Comparison of ENCODE assay signal across 9 cellular contexts in the genomic region with DNA sequence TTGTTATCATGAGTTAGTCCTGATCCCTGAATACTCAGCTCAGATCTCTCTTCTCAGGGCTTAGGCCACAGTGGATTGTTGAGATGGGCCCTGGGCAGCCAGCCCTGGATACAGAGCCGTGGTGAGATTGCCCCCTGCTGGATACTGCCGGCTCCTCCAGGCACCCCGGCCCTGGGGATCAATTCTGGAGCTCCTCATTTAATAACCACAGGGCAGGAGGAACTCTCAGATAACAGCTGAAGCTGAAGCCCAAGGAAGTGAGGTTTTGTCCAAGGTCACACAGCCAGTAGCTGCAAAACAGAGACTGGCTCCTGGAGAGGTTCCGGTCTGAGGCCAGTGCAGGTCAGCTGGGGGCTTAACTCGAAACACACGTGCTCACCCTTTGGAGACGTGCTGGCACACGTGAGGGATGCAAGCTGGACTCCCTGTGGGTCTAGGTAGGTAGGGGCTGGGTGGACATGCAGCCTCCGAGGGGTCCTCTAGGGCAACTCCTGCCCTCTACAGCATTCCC. TPM values are rescaled to one million over a fixed set of nuclear protein-coding genes. Genes with fewer than 3 reads are reported as not detected.
DNase-seq lines count a peak whose midpoint lies in the region; ATAC-seq, FAIRE-seq and TF ChIP-seq lines count a peak whose summit lies in the region.
"Had no signal": no experiment of that assay in that cellular context is flagged by ENCODE, and none has a peak within 500 bp of the region (broad histone marks: within the 10 kb centered on the region; RNA-seq: fewer than 3 reads in every experiment).

No MANE protein-coding gene starts in this region.

- no peak overlapping the region for H3K4me2 ChIP-seq in OCI-LY1 (ENCODE audit: low read length)

- intact Hi-C loops in Right ventricle myocardium inferior (cut with DNase I) = no loop called here
- intact Hi-C loops in cardiac septum (cut with DNase I) = loop anchor here (5.0 kb wide), 1 partner anchor 141 kb away; the partner anchor contains the start of gene KCNJ11
- intact Hi-C loops in ovary (cut with DNase I) = no loop called here

- ATAC-seq in Right ventricle myocardium inferior (peak; percentile 76), HG03442 (IDR thresholded peaks at IDR 0.05; ENCODE audit: unreplicated experiment) (peak; percentile 55)
- ATAC-seq in activated T-cell treated with anti-CD3 and anti-CD28 coated beads, Interleukin-2, amount 50 U/mL, for 72 hours (replicated peaks in 1 of 2) = peak; percentile 65 to 72

- TF ChIP-seq CTCF in OCI-LY1 (IDR thresholded peaks at IDR 0.05; ENCODE audit: low read length) = peak; percentile 89
- TF ChIP-seq CTCF in ovary (IDR thresholded peaks at IDR 0.05) = no peak

- H3K4me1 ChIP-seq in OCI-LY1 (ENCODE audit: insufficient read depth, low read length, severe bottlenecking) (no peaks in the 10 kb centered on the region), ovary (ENCODE audit: insufficient read depth) (no peaks in the 10 kb centered on the region)

- no peak for TF ChIP-seq POLR2A in ovary (IDR thresholded peaks at IDR 0.05)

- H3K36me3 Mint-ChIP-seq in activated T-cell treated with anti-CD3 and anti-CD28 coated beads, Interleukin-2, amount 50 U/mL, for 72 hours (ENCODE audit: insufficient read depth in 2 of 2) = no peaks in the 10 kb centered on the region

- H3K79me2 ChIP-seq in OCI-LY1 (ENCODE audit: insufficient read depth, low read length) = no peaks in the 10 kb centered on the region

- H3K27ac Mint-ChIP-seq in activated T-cell treated with anti-CD3 and anti-CD28 coated beads, Interleukin-2, amount 50 U/mL, for 72 hours = no peak overlapping the region

- no peak for DNase-seq in Right ventricle myocardium inferior (ENCODE audit: missing footprints)
- no peak for DNase-seq in cardiac septum (ENCODE audit: low spot score)
- peak; percentile 51 for DNase-seq in activated T-cell treated with anti-CD3 and anti-CD28 coated beads, Interleukin-2, amount 50 U/mL, for 72 hours
- DNase-seq in frontal cortex (ENCODE audit: low spot score in 2 of 2) = peak; percentile 61 to 75
- DNase-seq in ovary = peak in 3 of 5 donors; percentile 44 to 63 (median 53)
- no peak for DNase-seq in cerebellar nuclear complex (lab: John Stamatoyannopoulos, UW)

- H3K9ac ChIP-seq in OCI-LY1 (ENCODE audit: low read length) = no peak overlapping the region

- no peaks in the 10 kb centered on the region for H3F3A ChIP-seq in OCI-LY1 (ENCODE audit: insufficient read depth, low read length)

- H3K9me3 Mint-ChIP-seq in activated T-cell treated with anti-CD3 and anti-CD28 coated beads, Interleukin-2, amount 50 U/mL, for 72 hours = no peaks in the 10 kb centered on the region

- H3K27me3 ChIP-seq in OCI-LY1 (ENCODE audit: insufficient read depth, low read length) (peaks cover 8% of the 10 kb centered on the region), ovary (no peaks in the 10 kb centered on the region)

- H3K9me3 ChIP-seq in OCI-LY1 (ENCODE audit: low read length) (no peaks in the 10 kb centered on the region), ovary (no peaks in the 10 kb centered on the region)

- H3K4me1 Mint-ChIP-seq in activated T-cell treated with anti-CD3 and anti-CD28 coated beads, Interleukin-2, amount 50 U/mL, for 72 hours (ENCODE audit: low read depth) = no peaks in the 10 kb centered on the region

- H3K9me2 ChIP-seq in OCI-LY1 (ENCODE audit: low read depth, low read length) = no peaks in the 10 kb centered on the region

- H3K36me3 ChIP-seq in OCI-LY1 (ENCODE audit: insufficient read depth, low read length) (no peaks in the 10 kb centered on the region), ovary (no peaks in the 10 kb centered on the region)

- no peak overlapping the region for H3K27ac ChIP-seq in OCI-LY1 (ENCODE audit: low read depth, low read length, poor library complexity, severe bottlenecking)
- no peak overlapping the region for H3K27ac ChIP-seq in ovary

- peaks cover 5% of the 10 kb centered on the region for H3K27me3 Mint-ChIP-seq in activated T-cell treated with anti-CD3 and anti-CD28 coated beads, Interleukin-2, amount 50 U/mL, for 72 hours (ENCODE audit: low read depth)

- no peaks in the 10 kb centered on the region for H4K20me1 ChIP-seq in OCI-LY1 (ENCODE audit: insufficient read depth, low read length)

- WGBS in ovary, 3 donors = 5 to 18% (median 13%) methylated on average over 9 of the region's 9 CpGs

- no peak overlapping the region for H2AFZ ChIP-seq in OCI-LY1 (ENCODE audit: low read length)

- H3K4me3 Mint-ChIP-seq in activated T-cell treated with anti-CD3 and anti-CD28 coated beads, Interleukin-2, amount 50 U/mL, for 72 hours = no peak overlapping the region

- no peak overlapping the region for H3K4me3 ChIP-seq in OCI-LY1 (ENCODE audit: low read depth, low read length, poor library complexity, severe bottlenecking)
- no peak overlapping the region for H3K4me3 ChIP-seq in ovary

- no peak for TF ChIP-seq EP300 in ovary (IDR thresholded peaks at IDR 0.05)

- no peak for FAIRE-seq in frontal cortex (lab: Jason Lieb, UNC)
- FAIRE-seq: endometrium had no signal

RNA-seq across cellular contexts. Expression of gene USH1C, which starts 16.0 kb away (rescaled TPM):
- total RNA-seq in Right ventricle myocardium inferior = not detected
- not detected for total RNA-seq in cardiac septum
- total RNA-seq in activated T-cell treated with anti-CD3 and anti-CD28 coated beads, Interleukin-2, amount 50 U/mL, for 72 hours = not detected
- total RNA-seq in frontal cortex = not detected
- 1 to 10 TPM in 1 of 7 donors, under 1 TPM in 2, not detected in 4; 0.25 to 1.2 (median 0.80) TPM for total RNA-seq in ovary
- polyA plus RNA-seq in ovary = 1 to 10 TPM in 1 of 2 donors, not detected in 1; 1.2 TPM

RNA-seq across cellular contexts. Expression of gene OTOG, which starts 18.8 kb away (rescaled TPM):
- total RNA-seq in Right ventricle myocardium inferior (not detected), cardiac septum (not detected), frontal cortex (under 0.01 TPM), ovary (not detected)
- not detected for total RNA-seq in activated T-cell treated with anti-CD3 and anti-CD28 coated beads, Interleukin-2, amount 50 U/mL, for 72 hours
- not detected for polyA plus RNA-seq in ovary

RNA-seq across cellular contexts. Expression of gene ABCC8, which starts 51.6 kb away (rescaled TPM):
- 1.1 TPM for total RNA-seq in Right ventricle myocardium inferior
- 3.9 TPM for total RNA-seq in cardiac septum
- not detected for total RNA-seq in activated T-cell treated with anti-CD3 and anti-CD28 coated beads, Interleukin-2, amount 50 U/mL, for 72 hours
- 8.6 TPM for total RNA-seq in frontal cortex
- 1 to 10 TPM in 1 of 7 donors, under 1 TPM in 4, not detected in 2; 0.43 to 1.1 (median 0.71) TPM for total RNA-seq in ovary
- 1 to 10 TPM in 1 of 2 donors, under 1 TPM in 1; 0.38 to 1.8 TPM for polyA plus RNA-seq in ovary

Comparison
In these comparisons a context has a peak if more than half of its experiments do, and no peak if none do; other contexts are left out.
1. DNase-seq: peak in activated T-cell treated with anti-CD3 and anti-CD28 coated beads, Interleukin-2, amount 50 U/mL, for 72 hours (2 of 2), frontal cortex (2 of 2) and ovary (3 of 5); none in Right ventricle myocardium inferior (single experiment), cardiac septum (single experiment) and cerebellar nuclear complex (0 of 2).
2. Peak in every context shown above with its lines, with median percentiles within 50 percentile points of each other: ATAC-seq.